ENCODE assay signal across 10 cellular contexts in the genomic region with DNA sequence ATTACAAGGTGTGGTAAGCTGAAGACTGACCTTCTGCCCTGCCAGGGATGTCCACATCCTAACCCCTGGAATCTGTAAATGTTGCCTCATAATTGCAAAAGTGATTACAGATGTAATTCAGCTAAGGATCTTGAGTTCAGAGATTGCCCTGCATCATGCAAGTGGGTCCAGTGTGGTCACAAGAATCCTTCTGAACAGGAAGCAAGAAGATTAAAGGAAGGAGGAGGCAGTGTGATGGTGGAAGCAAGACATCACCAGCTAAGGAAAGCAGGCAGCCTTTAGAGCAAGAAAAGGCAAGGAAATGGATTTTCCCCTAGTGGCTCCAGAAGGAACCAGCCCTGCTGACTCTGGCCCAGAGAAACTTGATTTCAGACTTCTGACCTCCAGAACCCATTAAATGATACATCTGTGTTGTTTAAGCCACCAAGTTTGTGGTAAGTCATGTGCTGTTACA.
DNase-seq lines count a peak whose midpoint lies in the region; ATAC-seq and TF ChIP-seq lines count a peak whose summit lies in the region.
"Had no signal": no experiment of that assay in that cellular context is flagged by ENCODE, and none has a peak within 500 bp of the region (broad histone marks: within the 10 kb centered on the region; RNA-seq: fewer than 3 reads in every experiment).

No MANE protein-coding gene starts in this region.

- H3K9ac ChIP-seq in SU-DHL-6 (ENCODE audit: low read length) = no peak overlapping the region

- H3K4me1 Mint-ChIP-seq in activated naive CD8-positive, alpha-beta T cell treated with anti-CD3 and anti-CD28 coated beads for 36 hours = peaks cover 28% of the 10 kb centered on the region

- H3K27me3 ChIP-seq in SU-DHL-6 (ENCODE audit: low read length) = no peaks in the 10 kb centered on the region
- no peaks in the 10 kb centered on the region for H3K27me3 ChIP-seq in heart right ventricle
- no peaks in the 10 kb centered on the region for H3K27me3 ChIP-seq in transverse colon
- H3K27me3 ChIP-seq: MG63 had no signal

- H3K4me3 ChIP-seq in SU-DHL-6 (ENCODE audit: insufficient read depth, low read length, poor library complexity, severe bottlenecking) (no peak overlapping the region), heart right ventricle (peak overlapping the region in 1 of 10 donors; percentile 20), transverse colon (no peak overlapping the region)
- H3K4me3 ChIP-seq: MG63 had no signal

- H2AFZ ChIP-seq in SU-DHL-6 (ENCODE audit: low read depth, low read length, severe bottlenecking) = no peak overlapping the region

- H3K27ac ChIP-seq in SU-DHL-6 (ENCODE audit: low read depth, low read length) (peak overlapping the region; percentile 56), heart right ventricle (peak overlapping the region in 6 of 10 donors; percentile 8 to 59 (median 31)), transverse colon (peak overlapping the region in 2 of 4 donors; percentile 5 to 32)

- H3K79me2 ChIP-seq in SU-DHL-6 (ENCODE audit: insufficient read depth, low read length) = peaks cover 100% of the 10 kb centered on the region

- H3K4me2 ChIP-seq in SU-DHL-6 (ENCODE audit: low read depth, low read length, poor library complexity, severe bottlenecking) = peak overlapping the region; percentile 34

- no peak for TF ChIP-seq EP300 in transverse colon (IDR thresholded peaks at IDR 0.05; ENCODE audit: low read depth)

- DNase-seq in SIG-M5 treated with dmso at 0.1 percent for 504 hours (lab: John Stamatoyannopoulos, UW; ENCODE audit: unreplicated experiment) (peak; percentile 11), SIG-M5 (lab: John Stamatoyannopoulos, UW) (no peak), heart right ventricle (no peak), transverse colon (no peak), NCI-H2196 (lab: John Stamatoyannopoulos, UW; ENCODE audit: unreplicated experiment) (no peak), NCI-H2029 (lab: John Stamatoyannopoulos, UW) (no peak)
- no peak for DNase-seq in activated naive CD8-positive, alpha-beta T cell treated with anti-CD3 and anti-CD28 coated beads for 36 hours
- DNase-seq: effector memory CD8-positive, alpha-beta T cell; MG63 had no signal

- no peaks in the 10 kb centered on the region for H3K36me3 Mint-ChIP-seq in activated naive CD8-positive, alpha-beta T cell treated with anti-CD3 and anti-CD28 coated beads for 36 hours

- H3K36me3 ChIP-seq in SU-DHL-6 (ENCODE audit: low read length) (no peaks in the 10 kb centered on the region), heart right ventricle (no peaks in the 10 kb centered on the region), transverse colon (no peaks in the 10 kb centered on the region)
- H3K36me3 ChIP-seq: MG63 had no signal

- H3F3A ChIP-seq in SU-DHL-6 (ENCODE audit: insufficient read depth) = peaks cover 24% of the 10 kb centered on the region; the same call in 1 of the 2 replicates

- no peaks in the 10 kb centered on the region for H3K27me3 Mint-ChIP-seq in activated naive CD8-positive, alpha-beta T cell treated with anti-CD3 and anti-CD28 coated beads for 36 hours

- peaks cover 16% of the 10 kb centered on the region for H4K20me1 ChIP-seq in SU-DHL-6 (ENCODE audit: low read depth, low read length)

- TF ChIP-seq CTCF in SU-DHL-6 (IDR thresholded peaks at IDR 0.05; ENCODE audit: insufficient read depth, low read length, poor library complexity, severe bottlenecking) (no peak), heart right ventricle (IDR thresholded peaks at IDR 0.05) (peak in 4 of 9 donors; percentile 26 to 35 (median 30)), transverse colon (IDR thresholded peaks at IDR 0.05) (peak in 3 of 5 experiments; percentile 16 to 22 (median 20))

- ATAC-seq in heart right ventricle = peak in 5 of 8 donors; percentile 37 to 58 (median 45)
- ATAC-seq: effector memory CD8-positive, alpha-beta T cell had no signal

- in situ Hi-C loops in transverse colon (cut with MboI; ENCODE audit: low pct_ligation_motif_present in 1 of 4, low pct_unique_long_range_greater_than_20kb in 1 of 4, low sequenced_read_pairs in 3 of 4) = no loop called here

- no peak overlapping the region for H3K27ac Mint-ChIP-seq in activated naive CD8-positive, alpha-beta T cell treated with anti-CD3 and anti-CD28 coated beads for 36 hours
- H3K27ac Mint-ChIP-seq: effector memory CD8-positive, alpha-beta T cell had no signal

- no peak for TF ChIP-seq POLR2A in transverse colon (IDR thresholded peaks at IDR 0.05)

- no peak overlapping the region for H3K4me3 Mint-ChIP-seq in activated naive CD8-positive, alpha-beta T cell treated with anti-CD3 and anti-CD28 coated beads for 36 hours
- H3K4me3 Mint-ChIP-seq: effector memory CD8-positive, alpha-beta T cell had no signal

- H3K9me2 ChIP-seq in SU-DHL-6 (replicated peaks; ENCODE audit: insufficient read depth, low read length) = no peaks in the 10 kb centered on the region

- no peaks in the 10 kb centered on the region for H3K9me3 Mint-ChIP-seq in activated naive CD8-positive, alpha-beta T cell treated with anti-CD3 and anti-CD28 coated beads for 36 hours
- H3K9me3 Mint-ChIP-seq: effector memory CD8-positive, alpha-beta T cell had no signal

- intact Hi-C loops in heart right ventricle (cut with DNase I) (loop anchor here in 1 of 10 donors (5.0 kb wide), 1 partner anchor 79 kb away; the partner anchor contains the start of gene USP6NL), transverse colon (cut with DNase I; ENCODE audit: low total_unique reads) (no loop called here)

- H3K9me3 ChIP-seq in SU-DHL-6 (ENCODE audit: insufficient read depth, low read length) = no peaks in the 10 kb centered on the region
- H3K9me3 ChIP-seq in heart right ventricle = no peaks in the 10 kb centered on the region
- no peaks in the 10 kb centered on the region for H3K9me3 ChIP-seq in transverse colon
- H3K9me3 ChIP-seq: MG63 had no signal

- peaks cover 0 to 42% (median 9%) of the 10 kb centered on the region in 9 donors for H3K4me1 ChIP-seq in heart right ventricle
- H3K4me1 ChIP-seq in transverse colon = peaks cover 3 to 27% (median 8%) of the 10 kb centered on the region in 4 donors
